3 cellular contexts compared by ENCODE assay signal in the genomic region with DNA sequence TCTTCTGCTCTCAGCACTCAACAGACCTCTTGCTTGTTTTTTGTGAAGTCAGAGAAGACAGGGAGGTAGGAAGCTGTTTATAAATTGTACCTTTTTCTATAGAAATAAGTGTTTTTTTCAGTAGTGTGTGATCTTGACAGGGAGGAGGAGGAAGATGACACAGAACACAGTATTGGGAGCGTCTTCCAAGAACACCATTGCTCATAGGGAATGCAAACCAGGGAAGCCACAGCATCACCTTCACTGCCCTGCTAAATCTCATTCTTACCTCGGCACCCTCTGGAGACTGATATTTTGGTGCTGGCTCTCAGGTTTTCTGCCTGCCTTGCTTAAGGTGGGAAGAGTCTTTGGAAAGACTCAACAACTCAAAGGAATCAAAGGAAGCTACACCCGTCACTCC.
"Had no signal": no experiment of that assay in that cellular context is flagged by ENCODE, and none has a peak within 500 bp of the region (broad histone marks: within the 10 kb centered on the region; RNA-seq: fewer than 3 reads in every experiment).

No MANE protein-coding gene starts in this region.

- ATAC-seq: GM12878 had no signal

- H3K4me3 ChIP-seq: GM12878 had no signal

- DNase-seq: GDM1, GF-D8 had no signal
